9 cellular contexts compared by ENCODE assay signal in the genomic region with DNA sequence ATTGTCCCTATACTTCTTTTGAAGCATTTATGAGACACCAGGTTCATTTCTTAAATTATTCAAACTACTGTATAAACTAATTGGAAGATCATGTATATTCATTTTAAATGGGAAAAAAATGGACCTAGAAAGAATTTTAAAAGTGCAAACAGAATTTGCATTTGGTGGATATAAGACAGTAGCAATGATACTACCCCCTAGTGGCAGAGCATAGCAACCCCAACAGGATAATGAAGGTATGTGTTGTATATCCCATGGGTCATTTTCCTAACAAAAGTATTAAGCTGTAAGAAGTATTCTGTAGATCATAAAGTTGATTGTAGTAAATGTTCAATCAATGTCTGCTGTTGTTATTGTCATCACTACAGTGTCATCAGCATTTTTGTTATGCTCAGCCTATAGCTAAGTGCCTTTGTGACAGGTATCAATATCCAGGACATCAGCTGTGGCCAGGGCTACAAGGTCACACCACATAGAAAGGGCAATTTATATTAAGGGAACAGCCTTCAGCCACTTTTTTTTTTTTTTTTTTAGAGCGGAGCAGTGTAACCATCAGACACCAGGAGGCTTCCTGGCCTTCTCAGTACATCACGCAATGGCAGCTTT.
DNase-seq lines count a peak whose midpoint lies in the region; ATAC-seq and TF ChIP-seq lines count a peak whose summit lies in the region.
"Had no signal": no experiment of that assay in that cellular context is flagged by ENCODE, and none has a peak within 500 bp of the region (broad histone marks: within the 10 kb centered on the region; RNA-seq: fewer than 3 reads in every experiment).

No MANE protein-coding gene starts in this region.

- H3K4me2 ChIP-seq in HCT116 (ENCODE audit: low read length) = no peak overlapping the region
- H3K4me2 ChIP-seq: BLaER1 had no signal

- H3K9me2 ChIP-seq in HCT116 (ENCODE audit: insufficient read depth) = no peaks in the 10 kb centered on the region

- TF ChIP-seq POLR2A in HCT116 (IDR thresholded peaks at IDR 0.05; ENCODE audit: borderline replicate concordance, extremely low read depth, insufficient read depth, insufficient read length) (no peak), Peyer's patch (IDR thresholded peaks at IDR 0.05) (no peak), breast epithelium (IDR thresholded peaks at IDR 0.05) (no peak), right lobe of liver (IDR thresholded peaks at IDR 0.05) (no peak)

- no peaks in the 10 kb centered on the region for H3K4me1 ChIP-seq in HCT116 (ENCODE audit: control insufficient read depth in 1 of 2, insufficient read depth in 2 of 2, low read length in 2 of 2)
- no peaks in the 10 kb centered on the region for H3K4me1 ChIP-seq in Peyer's patch
- no peaks in the 10 kb centered on the region for H3K4me1 ChIP-seq in breast epithelium
- H3K4me1 ChIP-seq in right lobe of liver = no peaks in the 10 kb centered on the region
- H3K4me1 ChIP-seq: BLaER1 had no signal

- H3K27ac ChIP-seq in HCT116 (ENCODE audit: low read depth, low read length) = no peak overlapping the region
- H3K27ac ChIP-seq in Peyer's patch = no peak overlapping the region
- no peak overlapping the region for H3K27ac ChIP-seq in breast epithelium
- H3K27ac ChIP-seq in right lobe of liver = no peak overlapping the region
- H3K27ac ChIP-seq: BLaER1 had no signal

- intact Hi-C loops in HCT116 (cut with micrococcal nuclease) (loop anchor here (1.0 to 10.0 kb wide), 3 partner anchors 263 to 489 kb away; no protein-coding TSS in a partner anchor), breast epithelium (cut with DNase I; ENCODE audit: low total_unique reads) (no loop called here), right lobe of liver (cut with DNase I) (no loop called here)

- H3K9me3 ChIP-seq in HCT116 (ENCODE audit: control insufficient read depth in 1 of 2, insufficient read depth in 1 of 2, low read depth in 1 of 2, low read length in 2 of 2) = no peaks in the 10 kb centered on the region
- H3K9me3 ChIP-seq in Peyer's patch = no peaks in the 10 kb centered on the region
- H3K9me3 ChIP-seq in breast epithelium = no peaks in the 10 kb centered on the region
- H3K9me3 ChIP-seq in right lobe of liver = no peaks in the 10 kb centered on the region
- H3K9me3 ChIP-seq: BLaER1 had no signal

- no peak overlapping the region for H2AFZ ChIP-seq in HCT116 (ENCODE audit: low read depth, low read length, poor library complexity, severe bottlenecking)

- H3K36me3 ChIP-seq in HCT116 (ENCODE audit: control insufficient read depth in 1 of 2, insufficient read depth in 2 of 2, low read length in 2 of 2) = no peaks in the 10 kb centered on the region
- no peaks in the 10 kb centered on the region for H3K36me3 ChIP-seq in Peyer's patch
- no peaks in the 10 kb centered on the region for H3K36me3 ChIP-seq in breast epithelium
- no peaks in the 10 kb centered on the region for H3K36me3 ChIP-seq in right lobe of liver
- H3K36me3 ChIP-seq: BLaER1 had no signal

- H3K79me2 ChIP-seq in HCT116 (ENCODE audit: insufficient read depth, low read length) = no peaks in the 10 kb centered on the region

- POLR2A ChIA-PET in HCT116 (lab: Charles Lee) = no interaction called here

- BruUV-seq in HCT116 (replicated peaks; lab: Mats Ljungman, UMichigan) = no TSS peak

- no peak overlapping the region for H3K9ac ChIP-seq in HCT116 (ENCODE audit: low read length)
- H3K9ac ChIP-seq: BLaER1 had no signal

- no peak overlapping the region for H3K4me3 ChIP-seq in HCT116 (replicated peaks in 1 of 2; ENCODE audit: low read depth in 1 of 2, low read length in 2 of 2)
- no peak overlapping the region for H3K4me3 ChIP-seq in Peyer's patch
- no peak overlapping the region for H3K4me3 ChIP-seq in breast epithelium
- no peak overlapping the region for H3K4me3 ChIP-seq in right lobe of liver
- H3K4me3 ChIP-seq: BLaER1 had no signal

- TF ChIP-seq CTCF in HCT116 (IDR thresholded peaks at IDR 0.05 in 2 of 3, conservative IDR thresholded peaks at IDR 0.05 in 1 of 3; ENCODE audit: borderline replicate concordance in 1 of 3, insufficient read depth in 1 of 3, low read depth in 2 of 3, low read length in 2 of 3) (peak; percentile 38 to 92 (median 88); a peak in 5 of 6 replicates), Peyer's patch (IDR thresholded peaks at IDR 0.05) (peak; percentile 59 to 79 (median 74)), breast epithelium (IDR thresholded peaks at IDR 0.05) (peak; percentile 14 to 71 (median 60)), right lobe of liver (IDR thresholded peaks at IDR 0.05) (peak; percentile 81 to 94 (median 88))

- H3K27me3 ChIP-seq in HCT116 (ENCODE audit: insufficient read depth, low read length) (peaks cover 35% of the 10 kb centered on the region), Peyer's patch (no peaks in the 10 kb centered on the region), breast epithelium (no peaks in the 10 kb centered on the region), right lobe of liver (no peaks in the 10 kb centered on the region)
- H3K27me3 ChIP-seq: BLaER1 had no signal

- CTCF ChIA-PET in HCT116 (lab: Charles Lee) = interaction anchor here (0.6 to 2.5 kb wide), 15 partner anchors 9 to 489 kb away, joined by 3 to 11 read pairs (median 4); no protein-coding TSS in a partner anchor

- H4K20me1 ChIP-seq in HCT116 (ENCODE audit: insufficient read depth) = no peaks in the 10 kb centered on the region
- H4K20me1 ChIP-seq: BLaER1 had no signal

- TF ChIP-seq RAD21 in HCT116 (IDR thresholded peaks at IDR 0.05; ENCODE audit: low read depth) = peak; percentile 54

- RAD21 ChIA-PET in HCT116 (lab: Charles Lee; ENCODE audit: low non-redundant PET in 1 of 2, low total read pairs in 2 of 2, uncharacterized antibody in 2 of 2, unreplicated experiment in 2 of 2) = interaction anchor here (0.6 to 0.7 kb wide), 2 partner anchors 276 to 455 kb away, joined by 3 to 5 read pairs; no protein-coding TSS in a partner anchor

- DNase-seq in DMS153 treated with DMSO at 0.1 percent for 48 hours (lab: John Stamatoyannopoulos, UW; ENCODE audit: unreplicated experiment) (peak; percentile 0), DMS153 (lab: John Stamatoyannopoulos, UW) (no peak), HCT116 (ENCODE audit: low read depth, low spot score) (peak; percentile 16), Peyer's patch (peak in 2 of 3 donors; percentile 33 to 67), breast epithelium (ENCODE audit: low spot score in 2 of 2) (no peak), right lobe of liver (no peak), UCSD-AML1 (lab: John Stamatoyannopoulos, UW; ENCODE audit: unreplicated experiment) (no peak), NCI-H187 (lab: John Stamatoyannopoulos, UW) (no peak)

- WGBS in right lobe of liver (ENCODE audit: insufficient coverage, low coverage, low lambda C conversion rate, missing lambda C conversion rate) = 15% methylated on average over 1 of the region's 2 CpGs

- peak; percentile 83 for ATAC-seq in HCT116
- ATAC-seq in right lobe of liver = peak; percentile 72 to 80 (median 74)

TF ChIP-seq in HCT116, 20 proteins besides CTCF, POLR2A, EP300 and RAD21:
- no peak for TF ChIP-seq JUND (IDR thresholded peaks at IDR 0.05)
- no peak for TF ChIP-seq SP1 (IDR thresholded peaks at IDR 0.05; ENCODE audit: low read depth)
- TF ChIP-seq, protein P1, sequence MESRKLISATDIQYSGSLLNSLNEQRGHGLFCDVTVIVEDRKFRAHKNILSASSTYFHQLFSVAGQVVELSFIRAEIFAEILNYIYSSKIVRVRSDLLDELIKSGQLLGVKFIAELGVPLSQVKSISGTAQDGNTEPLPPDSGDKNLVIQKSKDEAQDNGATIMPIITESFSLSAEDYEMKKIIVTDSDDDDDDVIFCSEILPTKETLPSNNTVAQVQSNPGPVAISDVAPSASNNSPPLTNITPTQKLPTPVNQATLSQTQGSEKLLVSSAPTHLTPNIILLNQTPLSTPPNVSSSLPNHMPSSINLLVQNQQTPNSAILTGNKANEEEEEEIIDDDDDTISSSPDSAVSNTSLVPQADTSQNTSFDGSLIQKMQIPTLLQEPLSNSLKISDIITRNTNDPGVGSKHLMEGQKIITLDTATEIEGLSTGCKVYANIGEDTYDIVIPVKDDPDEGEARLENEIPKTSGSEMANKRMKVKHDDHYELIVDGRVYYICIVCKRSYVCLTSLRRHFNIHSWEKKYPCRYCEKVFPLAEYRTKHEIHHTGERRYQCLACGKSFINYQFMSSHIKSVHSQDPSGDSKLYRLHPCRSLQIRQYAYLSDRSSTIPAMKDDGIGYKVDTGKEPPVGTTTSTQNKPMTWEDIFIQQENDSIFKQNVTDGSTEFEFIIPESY (IDR thresholded peaks at IDR 0.05; ENCODE audit: extremely low read depth, insufficient replicate concordance, low read length) = no peak
- TF ChIP-seq, protein P2, sequence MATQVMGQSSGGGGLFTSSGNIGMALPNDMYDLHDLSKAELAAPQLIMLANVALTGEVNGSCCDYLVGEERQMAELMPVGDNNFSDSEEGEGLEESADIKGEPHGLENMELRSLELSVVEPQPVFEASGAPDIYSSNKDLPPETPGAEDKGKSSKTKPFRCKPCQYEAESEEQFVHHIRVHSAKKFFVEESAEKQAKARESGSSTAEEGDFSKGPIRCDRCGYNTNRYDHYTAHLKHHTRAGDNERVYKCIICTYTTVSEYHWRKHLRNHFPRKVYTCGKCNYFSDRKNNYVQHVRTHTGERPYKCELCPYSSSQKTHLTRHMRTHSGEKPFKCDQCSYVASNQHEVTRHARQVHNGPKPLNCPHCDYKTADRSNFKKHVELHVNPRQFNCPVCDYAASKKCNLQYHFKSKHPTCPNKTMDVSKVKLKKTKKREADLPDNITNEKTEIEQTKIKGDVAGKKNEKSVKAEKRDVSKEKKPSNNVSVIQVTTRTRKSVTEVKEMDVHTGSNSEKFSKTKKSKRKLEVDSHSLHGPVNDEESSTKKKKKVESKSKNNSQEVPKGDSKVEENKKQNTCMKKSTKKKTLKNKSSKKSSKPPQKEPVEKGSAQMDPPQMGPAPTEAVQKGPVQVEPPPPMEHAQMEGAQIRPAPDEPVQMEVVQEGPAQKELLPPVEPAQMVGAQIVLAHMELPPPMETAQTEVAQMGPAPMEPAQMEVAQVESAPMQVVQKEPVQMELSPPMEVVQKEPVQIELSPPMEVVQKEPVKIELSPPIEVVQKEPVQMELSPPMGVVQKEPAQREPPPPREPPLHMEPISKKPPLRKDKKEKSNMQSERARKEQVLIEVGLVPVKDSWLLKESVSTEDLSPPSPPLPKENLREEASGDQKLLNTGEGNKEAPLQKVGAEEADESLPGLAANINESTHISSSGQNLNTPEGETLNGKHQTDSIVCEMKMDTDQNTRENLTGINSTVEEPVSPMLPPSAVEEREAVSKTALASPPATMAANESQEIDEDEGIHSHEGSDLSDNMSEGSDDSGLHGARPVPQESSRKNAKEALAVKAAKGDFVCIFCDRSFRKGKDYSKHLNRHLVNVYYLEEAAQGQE (IDR thresholded peaks at IDR 0.05; ENCODE audit: low read depth) = no peak
- no peak for TF ChIP-seq EZH2phosphoT487 (IDR thresholded peaks at IDR 0.05; ENCODE audit: borderline replicate concordance)
- no peak for TF ChIP-seq TCF7L2 (IDR thresholded peaks at IDR 0.05; ENCODE audit: borderline replicate concordance, extremely low read depth, insufficient read depth, insufficient read length)

Comparison
In these comparisons a context has a peak if more than half of its experiments do, and no peak if none do; other contexts are left out.
1. DNase-seq: peak in DMS153 treated with DMSO at 0.1 percent for 48 hours (single experiment), HCT116 (single experiment) and Peyer's patch (2 of 3); none in DMS153 (single experiment), breast epithelium (0 of 2), right lobe of liver (0 of 3), UCSD-AML1 (single experiment) and NCI-H187 (0 of 2).
2. Peak in every context shown above with its lines, with median percentiles within 50 percentile points of each other: CTCF ChIP-seq.